13 cellular contexts compared by ENCODE assay signal in genomic region chr10:29243750-29244149, GRCh38. TPM values are rescaled to one million over a fixed set of nuclear protein-coding genes. Genes with fewer than 3 reads are reported as not detected.
A peak's percentile ranks its signal among the peaks of the same experiment; 100 is the strongest.
DNase-seq lines count a peak whose midpoint lies in the region; ATAC-seq and TF ChIP-seq lines count a peak whose summit lies in the region.
"Had no signal": no experiment of that assay in that cellular context is flagged by ENCODE, and none has a peak within 500 bp of the region (broad histone marks: within the 10 kb centered on the region; RNA-seq: fewer than 3 reads in every experiment).

No MANE protein-coding gene starts in this region.

- peaks cover 18% of the 10 kb centered on the region for H3K27me3 ChIP-seq in RWPE2 (ENCODE audit: insufficient read depth, poor library complexity, severe bottlenecking)
- H3K27me3 ChIP-seq: Peyer's patch had no signal

- no peak overlapping the region for H3K27ac Mint-ChIP-seq in activated CD8-positive, alpha-beta T cell treated with anti-CD3 and anti-CD28 coated beads for 36 hours
- H3K27ac Mint-ChIP-seq in activated CD8-positive, alpha-beta T cell treated with anti-CD3 and anti-CD28 coated beads, Interleukin-2, amount 10 ng/mL, durations not matched to agents 7 days and 5 days, result no peak overlapping the region
- H3K27ac Mint-ChIP-seq in type B pancreatic cell, result no peak overlapping the region
- H3K27ac Mint-ChIP-seq: CD14-positive monocyte, IgD-negative memory B cell had no signal

- ATAC-seq in activated CD8-positive, alpha-beta T cell treated with anti-CD3 and anti-CD28 coated beads for 36 hours, result no peak
- no peak for ATAC-seq in activated CD8-positive, alpha-beta T cell treated with anti-CD3 and anti-CD28 coated beads, Interleukin-2, amount 10 ng/mL, durations not matched to agents 7 days and 5 days
- no peak for ATAC-seq in RWPE2 (ENCODE audit: low read depth)

- no peaks in the 10 kb centered on the region for H3K36me3 Mint-ChIP-seq in activated CD8-positive, alpha-beta T cell treated with anti-CD3 and anti-CD28 coated beads for 36 hours (ENCODE audit: low read depth)
- no peaks in the 10 kb centered on the region for H3K36me3 Mint-ChIP-seq in activated CD8-positive, alpha-beta T cell treated with anti-CD3 and anti-CD28 coated beads, Interleukin-2, amount 10 ng/mL, durations not matched to agents 7 days and 5 days (ENCODE audit: low read depth)
- no peaks in the 10 kb centered on the region for H3K36me3 Mint-ChIP-seq in type B pancreatic cell
- H3K36me3 Mint-ChIP-seq: CD14-positive monocyte, IgD-negative memory B cell had no signal

- no peaks in the 10 kb centered on the region for H3K9me3 ChIP-seq in RWPE2 (ENCODE audit: severe bottlenecking)
- H3K9me3 ChIP-seq: Peyer's patch had no signal

- no peak overlapping the region for H3K4me3 ChIP-seq in RWPE2 (ENCODE audit: severe bottlenecking)
- no peak overlapping the region for H3K4me3 ChIP-seq in foreskin fibroblast (ENCODE audit: low read depth in 1 of 2, low read length in 2 of 2)
- H3K4me3 ChIP-seq: Peyer's patch had no signal

- no peak overlapping the region for H3K4me3 Mint-ChIP-seq in activated CD8-positive, alpha-beta T cell treated with anti-CD3 and anti-CD28 coated beads for 36 hours
- H3K4me3 Mint-ChIP-seq in activated CD8-positive, alpha-beta T cell treated with anti-CD3 and anti-CD28 coated beads, Interleukin-2, amount 10 ng/mL, durations not matched to agents 7 days and 5 days, result no peak overlapping the region
- H3K4me3 Mint-ChIP-seq in type B pancreatic cell, result no peak overlapping the region
- H3K4me3 Mint-ChIP-seq: CD14-positive monocyte, IgD-negative memory B cell had no signal

- no peaks in the 10 kb centered on the region for H3K9me3 Mint-ChIP-seq in activated CD8-positive, alpha-beta T cell treated with anti-CD3 and anti-CD28 coated beads for 36 hours
- H3K9me3 Mint-ChIP-seq in activated CD8-positive, alpha-beta T cell treated with anti-CD3 and anti-CD28 coated beads, Interleukin-2, amount 10 ng/mL, durations not matched to agents 7 days and 5 days (ENCODE audit: insufficient read depth), result no peaks in the 10 kb centered on the region
- H3K9me3 Mint-ChIP-seq in type B pancreatic cell, result no peaks in the 10 kb centered on the region

- H3K4me1 ChIP-seq in RWPE2 (ENCODE audit: insufficient read depth, poor library complexity, severe bottlenecking), result no peaks in the 10 kb centered on the region
- H3K4me1 ChIP-seq: Peyer's patch had no signal

- DNase-seq in activated CD8-positive, alpha-beta T cell treated with anti-CD3 and anti-CD28 coated beads for 36 hours, result no peak
- DNase-seq in activated CD8-positive, alpha-beta T cell treated with anti-CD3 and anti-CD28 coated beads, Interleukin-2, amount 10 ng/mL, durations not matched to agents 7 days and 5 days, result no peak
- no peak for DNase-seq in RWPE2 (ENCODE audit: low spot score)
- DNase-seq in foreskin fibroblast, result peak in 1 of 2 donors; percentile 30
- DNase-seq in type B pancreatic cell (ENCODE audit: extremely low spot score, unreplicated experiment), result no peak
- DNase-seq in NCI-H526 treated with DMSO at 0.1 percent for 48 hours (lab: John Stamatoyannopoulos, UW), result no peak
- no peak for DNase-seq in NCI-H2227 treated with DMSO at 0.1 percent for 48 hours (lab: John Stamatoyannopoulos, UW)
- DNase-seq in NCI-H1092 treated with DMSO at 0.1 percent for 48 hours (lab: John Stamatoyannopoulos, UW), result no peak
- DNase-seq: activated CD4-positive, alpha-beta T cell treated with anti-CD3 and anti-CD28 coated beads, Interleukin-2, amount 50 U/mL, for 4 hours; Peyer's patch had no signal

- H3K36me3 ChIP-seq in RWPE2 (ENCODE audit: low read depth), result no peaks in the 10 kb centered on the region
- H3K36me3 ChIP-seq: Peyer's patch had no signal

- no peak overlapping the region for H3K27ac ChIP-seq in RWPE2 (ENCODE audit: poor library complexity, severe bottlenecking)
- H3K27ac ChIP-seq: Peyer's patch had no signal

- H3K27me3 Mint-ChIP-seq in activated CD8-positive, alpha-beta T cell treated with anti-CD3 and anti-CD28 coated beads for 36 hours, result peaks cover 3% of the 10 kb centered on the region
- H3K27me3 Mint-ChIP-seq in activated CD8-positive, alpha-beta T cell treated with anti-CD3 and anti-CD28 coated beads, Interleukin-2, amount 10 ng/mL, durations not matched to agents 7 days and 5 days (ENCODE audit: low read depth), result peaks cover 2% of the 10 kb centered on the region
- H3K27me3 Mint-ChIP-seq in type B pancreatic cell, result no peaks in the 10 kb centered on the region
- H3K27me3 Mint-ChIP-seq: IgD-negative memory B cell had no signal

- no peaks in the 10 kb centered on the region for H3K4me1 Mint-ChIP-seq in activated CD8-positive, alpha-beta T cell treated with anti-CD3 and anti-CD28 coated beads for 36 hours (ENCODE audit: low read depth)
- no peaks in the 10 kb centered on the region for H3K4me1 Mint-ChIP-seq in activated CD8-positive, alpha-beta T cell treated with anti-CD3 and anti-CD28 coated beads, Interleukin-2, amount 10 ng/mL, durations not matched to agents 7 days and 5 days (ENCODE audit: low read depth)
- peaks cover 13% of the 10 kb centered on the region for H3K4me1 Mint-ChIP-seq in type B pancreatic cell (ENCODE audit: unreplicated experiment)
- H3K4me1 Mint-ChIP-seq: IgD-negative memory B cell had no signal

- POLR2A ChIA-PET in activated CD8-positive, alpha-beta T cell treated with anti-CD3 and anti-CD28 coated beads for 36 hours (lab: Charles Lee), result no interaction called here
- POLR2A ChIA-PET in activated CD8-positive, alpha-beta T cell treated with anti-CD3 and anti-CD28 coated beads, Interleukin-2, amount 10 ng/mL, durations not matched to agents 7 days and 5 days (lab: Charles Lee), result no interaction called here

- intact Hi-C loops in activated CD8-positive, alpha-beta T cell treated with anti-CD3 and anti-CD28 coated beads for 36 hours (cut with micrococcal nuclease), result no loop called here

- peak; percentile 17 for TF ChIP-seq CTCF in activated CD8-positive, alpha-beta T cell treated with anti-CD3 and anti-CD28 coated beads for 36 hours (IDR thresholded peaks at IDR 0.05)
- peak; percentile 6 for TF ChIP-seq CTCF in RWPE2 (IDR thresholded peaks at IDR 0.05; ENCODE audit: poor library complexity, severe bottlenecking)
- TF ChIP-seq CTCF in foreskin fibroblast (IDR thresholded peaks at IDR 0.05; ENCODE audit: low read depth, low read length), result peak; percentile 46
- TF ChIP-seq CTCF in type B pancreatic cell (conservative IDR thresholded peaks at IDR 0.05), result peak; percentile 35

- CTCF ChIA-PET in activated CD8-positive, alpha-beta T cell treated with anti-CD3 and anti-CD28 coated beads for 36 hours (lab: Charles Lee), result interaction anchor here (1.5 kb wide), 1 partner anchor 16 kb away, joined by 3 read pairs; no protein-coding TSS in a partner anchor
- CTCF ChIA-PET in activated CD8-positive, alpha-beta T cell treated with anti-CD3 and anti-CD28 coated beads, Interleukin-2, amount 10 ng/mL, durations not matched to agents 7 days and 5 days (lab: Charles Lee), result no interaction called here

RNA-seq across cellular contexts. Expression of gene LYZL1, which starts 45.1 kb away (rescaled TPM):
- total RNA-seq in activated CD8-positive, alpha-beta T cell treated with anti-CD3 and anti-CD28 coated beads for 36 hours, result not detected
- not detected for total RNA-seq in activated CD8-positive, alpha-beta T cell treated with anti-CD3 and anti-CD28 coated beads, Interleukin-2, amount 10 ng/mL, durations not matched to agents 7 days and 5 days
- not detected in 2 replicates for total RNA-seq in type B pancreatic cell (ENCODE audit: low replicate concordance)
- total RNA-seq: cardiac septum, Peyer's patch had no signal
